In the genomic region with DNA sequence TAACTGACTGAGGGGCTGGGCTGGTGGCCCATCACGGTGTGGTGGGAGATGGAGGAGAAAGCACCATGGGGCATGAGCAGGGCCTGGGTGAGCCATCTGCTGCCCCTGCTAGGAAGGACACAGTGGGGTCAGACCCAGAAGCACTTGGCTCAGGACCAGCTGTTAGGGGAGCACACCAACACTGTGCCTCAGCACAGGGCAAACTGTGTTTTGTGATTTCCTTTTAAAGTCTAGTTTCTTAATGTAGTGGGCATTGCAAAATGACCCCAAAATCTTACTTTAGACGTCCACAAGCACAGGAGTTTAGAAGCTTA, we compare ENCODE assay signal across 20 cellular contexts. TPM values are rescaled to one million over a fixed set of nuclear protein-coding genes. Genes with fewer than 3 reads are reported as not detected.
DNase-seq lines count a peak whose midpoint lies in the region; ATAC-seq and TF ChIP-seq lines count a peak whose summit lies in the region.
"Had no signal": no experiment of that assay in that cellular context is flagged by ENCODE, and none has a peak within 500 bp of the region (broad histone marks: within the 10 kb centered on the region; RNA-seq: fewer than 3 reads in every experiment).

No MANE protein-coding gene starts in this region.

- peaks cover 50% of the 10 kb centered on the region for H3K36me3 Mint-ChIP-seq in activated CD4-positive, alpha-beta T cell treated with anti-CD3 and anti-CD28 coated beads, Interleukin-2, amount 10 ng/mL, durations not matched to agents 7 days and 5 days (ENCODE audit: low read depth)
- H3K36me3 Mint-ChIP-seq in CD4-positive, alpha-beta memory T cell, result peaks cover 10 to 16% of the 10 kb centered on the region in 2 donors
- H3K36me3 Mint-ChIP-seq in T-cell, result peaks cover 21% of the 10 kb centered on the region
- H3K36me3 Mint-ChIP-seq in naive thymus-derived CD4-positive, alpha-beta T cell, result peaks cover 7 to 31% (median 17%) of the 10 kb centered on the region in 5 donors

- ATAC-seq in T-cell (replicated peaks in 1 of 4), result peak in 3 of 4 experiments; percentile 20 to 37 (median 22)
- ATAC-seq in naive thymus-derived CD4-positive, alpha-beta T cell, result peak; percentile 29

- peak overlapping the region; percentile 13 for H3K27ac ChIP-seq in CD4-positive, alpha-beta memory T cell (ENCODE audit: low read depth, low read length)
- H3K27ac ChIP-seq in naive thymus-derived CD4-positive, alpha-beta T cell (ENCODE audit: low read depth, low read length), result no peak overlapping the region
- H3K27ac ChIP-seq in testis, result no peak overlapping the region
- H3K27ac ChIP-seq: prostate gland, uterus had no signal

- H3K4me3 Mint-ChIP-seq in activated CD4-positive, alpha-beta T cell treated with anti-CD3 and anti-CD28 coated beads, Interleukin-2, amount 10 ng/mL, durations not matched to agents 7 days and 5 days, result no peak overlapping the region
- H3K4me3 Mint-ChIP-seq in CD4-positive, alpha-beta memory T cell, result peak overlapping the region; percentile 32 to 80 (median 74)
- peak overlapping the region; percentile 9 to 55 (median 40) for H3K4me3 Mint-ChIP-seq in T-cell
- H3K4me3 Mint-ChIP-seq in naive thymus-derived CD4-positive, alpha-beta T cell, result peak overlapping the region in 2 of 10 donors; percentile 18 to 43
- H3K4me3 Mint-ChIP-seq: CD14-positive monocyte had no signal

- no peak overlapping the region for H3K4me3 ChIP-seq in CD4-positive, alpha-beta memory T cell (ENCODE audit: low read length in 2 of 2)
- H3K4me3 ChIP-seq in naive thymus-derived CD4-positive, alpha-beta T cell (ENCODE audit: low read length), result no peak overlapping the region
- H3K4me3 ChIP-seq in testis, result no peak overlapping the region
- H3K4me3 ChIP-seq: HAP-1, prostate gland, uterus had no signal

- POLR2A ChIA-PET in activated CD4-positive, alpha-beta T cell treated with anti-CD3 and anti-CD28 coated beads, Interleukin-2, amount 10 ng/mL, durations not matched to agents 7 days and 5 days (lab: Charles Lee), result no interaction called here
- POLR2A ChIA-PET in CD4-positive, alpha-beta memory T cell (lab: Charles Lee; ENCODE audit: partially characterized antibody), result no interaction called here
- POLR2A ChIA-PET in T-cell (lab: Charles Lee), result no interaction called here
- POLR2A ChIA-PET in naive thymus-derived CD4-positive, alpha-beta T cell (lab: Charles Lee), result no interaction called here

- intact Hi-C loops in CD4-positive, alpha-beta memory T cell (cut with micrococcal nuclease), result loop anchor here (2.0 kb wide), 1 partner anchor 41 kb away; the partner anchor contains the start of gene NCAPG2
- intact Hi-C loops in naive thymus-derived CD4-positive, alpha-beta T cell (cut with micrococcal nuclease), result no loop called here
- intact Hi-C loops in testis (cut with DNase I; ENCODE audit: low total_unique reads), result no loop called here

- H3K36me3 ChIP-seq in CD4-positive, alpha-beta memory T cell (ENCODE audit: insufficient read depth, low read length), result no peaks in the 10 kb centered on the region
- H3K36me3 ChIP-seq in naive thymus-derived CD4-positive, alpha-beta T cell (ENCODE audit: control insufficient read depth in 2 of 3, insufficient read depth in 3 of 3, low read length in 3 of 3), result peaks cover 0 to 7% (median 0%) of the 10 kb centered on the region in 3 experiments
- no peaks in the 10 kb centered on the region for H3K36me3 ChIP-seq in testis (ENCODE audit: low read depth, missing control alignments)
- H3K36me3 ChIP-seq: prostate gland, uterus had no signal

- no peaks in the 10 kb centered on the region for H3K27me3 Mint-ChIP-seq in activated CD4-positive, alpha-beta T cell treated with anti-CD3 and anti-CD28 coated beads, Interleukin-2, amount 10 ng/mL, durations not matched to agents 7 days and 5 days
- H3K27me3 Mint-ChIP-seq in CD4-positive, alpha-beta memory T cell, result no peaks in the 10 kb centered on the region
- no peaks in the 10 kb centered on the region for H3K27me3 Mint-ChIP-seq in T-cell
- no peaks in the 10 kb centered on the region for H3K27me3 Mint-ChIP-seq in naive thymus-derived CD4-positive, alpha-beta T cell

- CTCF ChIA-PET in activated CD4-positive, alpha-beta T cell treated with anti-CD3 and anti-CD28 coated beads, Interleukin-2, amount 10 ng/mL, durations not matched to agents 7 days and 5 days (lab: Charles Lee), result no interaction called here
- CTCF ChIA-PET in CD4-positive, alpha-beta memory T cell (lab: Charles Lee; ENCODE audit: partially characterized antibody), result interaction anchor here (1.6 kb wide), 1 partner anchor 12 kb away, joined by 3 read pairs; no protein-coding TSS in a partner anchor
- CTCF ChIA-PET in T-cell (lab: Charles Lee), result no interaction called here
- CTCF ChIA-PET in naive thymus-derived CD4-positive, alpha-beta T cell (lab: Charles Lee), result no interaction called here

- no peak for TF ChIP-seq CTCF in testis (IDR thresholded peaks at IDR 0.05)

- no peaks in the 10 kb centered on the region for H3K27me3 ChIP-seq in CD4-positive, alpha-beta memory T cell (ENCODE audit: insufficient read depth, low read length)
- no peaks in the 10 kb centered on the region for H3K27me3 ChIP-seq in naive thymus-derived CD4-positive, alpha-beta T cell (ENCODE audit: control insufficient read depth in 2 of 2, insufficient read depth in 2 of 2, low read length in 2 of 2)
- H3K27me3 ChIP-seq in testis, result no peaks in the 10 kb centered on the region
- H3K27me3 ChIP-seq: uterus had no signal

- H3K27ac Mint-ChIP-seq in activated CD4-positive, alpha-beta T cell treated with anti-CD3 and anti-CD28 coated beads, Interleukin-2, amount 10 ng/mL, durations not matched to agents 7 days and 5 days, result peak overlapping the region; percentile 72
- peak overlapping the region; percentile 61 to 89 (median 84) for H3K27ac Mint-ChIP-seq in CD4-positive, alpha-beta memory T cell
- H3K27ac Mint-ChIP-seq in T-cell, result peak overlapping the region; percentile 87 to 89
- H3K27ac Mint-ChIP-seq in naive thymus-derived CD4-positive, alpha-beta T cell, result peak overlapping the region in 5 of 9 donors; percentile 4 to 75 (median 53)

- H3K9me3 Mint-ChIP-seq in activated CD4-positive, alpha-beta T cell treated with anti-CD3 and anti-CD28 coated beads, Interleukin-2, amount 10 ng/mL, durations not matched to agents 7 days and 5 days, result no peaks in the 10 kb centered on the region
- H3K9me3 Mint-ChIP-seq in CD4-positive, alpha-beta memory T cell, result peaks cover 0 to 2% (median 0%) of the 10 kb centered on the region in 8 donors
- no peaks in the 10 kb centered on the region for H3K9me3 Mint-ChIP-seq in T-cell
- H3K9me3 Mint-ChIP-seq in naive thymus-derived CD4-positive, alpha-beta T cell, result no peaks in the 10 kb centered on the region

- H3K4me1 ChIP-seq in CD4-positive, alpha-beta memory T cell (ENCODE audit: insufficient read depth, low read length), result peaks cover 8% of the 10 kb centered on the region
- peaks cover 0 to 5% of the 10 kb centered on the region in 2 donors for H3K4me1 ChIP-seq in naive thymus-derived CD4-positive, alpha-beta T cell (ENCODE audit: control insufficient read depth in 2 of 2, insufficient read depth in 2 of 2, low read length in 2 of 2)
- no peaks in the 10 kb centered on the region for H3K4me1 ChIP-seq in testis
- H3K4me1 ChIP-seq: prostate gland, uterus had no signal

- TF ChIP-seq POLR2A in testis (IDR thresholded peaks at IDR 0.05), result no peak

- DNase-seq in activated CD4-positive, alpha-beta T cell treated with anti-CD3 and anti-CD28 coated beads, Interleukin-2, amount 10 ng/mL, durations not matched to agents 7 days and 5 days, result no peak
- no peak for DNase-seq in activated CD4-positive, alpha-beta T cell treated with anti-CD3 and anti-CD28 coated beads for 48 hours
- no peak for DNase-seq in CD4-positive, alpha-beta memory T cell
- DNase-seq in T-cell (no peak), NOMO-1 (lab: John Stamatoyannopoulos, UW; ENCODE audit: unreplicated experiment in 2 of 2) (no peak), testis (no peak), NCI-H510A (lab: John Stamatoyannopoulos, UW) (no peak)
- no peak for DNase-seq in naive thymus-derived CD4-positive, alpha-beta T cell
- DNase-seq: activated CD4-positive, CD25-positive, alpha-beta regulatory T cell treated with anti-CD3 and anti-CD28 coated beads, Interleukin-2, amount 50 U/mL, for 72 hours; activated T-cell treated with anti-CD3 and anti-CD28 coated beads for 4 hours; dermis blood vessel endothelial cell; DMS79; mesendoderm; NCI-H1417 treated with DMSO at 0.1 percent for 48 hours; small intestine; stimulated activated CD4-positive, alpha-beta T cell treated with anti-CD3 and anti-CD28 coated beads, Interleukin-4, amount 100 ng/mL, for 1 hour; uterus had no signal

- H3K4me1 Mint-ChIP-seq in activated CD4-positive, alpha-beta T cell treated with anti-CD3 and anti-CD28 coated beads, Interleukin-2, amount 10 ng/mL, durations not matched to agents 7 days and 5 days, result peaks cover 14% of the 10 kb centered on the region
- H3K4me1 Mint-ChIP-seq in CD4-positive, alpha-beta memory T cell, result peaks cover 5 to 22% (median 13%) of the 10 kb centered on the region in 4 donors
- peaks cover 0 to 14% (median 6%) of the 10 kb centered on the region in 3 donors for H3K4me1 Mint-ChIP-seq in T-cell
- H3K4me1 Mint-ChIP-seq in naive thymus-derived CD4-positive, alpha-beta T cell, result peaks cover 0 to 11% (median 0%) of the 10 kb centered on the region in 7 donors
- H3K4me1 Mint-ChIP-seq: CD14-positive monocyte had no signal

- no peaks in the 10 kb centered on the region for H3K9me3 ChIP-seq in CD4-positive, alpha-beta memory T cell (ENCODE audit: control insufficient read depth in 1 of 2, low read length in 2 of 2)
- no peaks in the 10 kb centered on the region for H3K9me3 ChIP-seq in naive thymus-derived CD4-positive, alpha-beta T cell (ENCODE audit: control insufficient read depth in 2 of 3, low read length in 3 of 3)
- H3K9me3 ChIP-seq in testis, result no peaks in the 10 kb centered on the region
- H3K9me3 ChIP-seq: HAP-1, prostate gland, uterus had no signal

- 94 to 96% methylated on average over 2 of the region's 2 CpGs for WGBS in testis, 2 donors

RNA-seq across cellular contexts. Expression of gene NCAPG2, which starts 41.2 kb away (rescaled TPM):
- total RNA-seq in activated CD4-positive, alpha-beta T cell treated with anti-CD3 and anti-CD28 coated beads, Interleukin-2, amount 10 ng/mL, durations not matched to agents 7 days and 5 days, result 100 to 1,000 TPM; 139 to 173 TPM
- total RNA-seq in CD4-positive, alpha-beta memory T cell, result 10 to 100 TPM; 15.0 to 17.9 TPM
- 10 to 100 TPM in 1 of 2 donors, 1 to 10 TPM in 1; 7.2 to 12.9 TPM for polyA plus RNA-seq in CD4-positive, alpha-beta memory T cell
- total RNA-seq in T-cell (10 to 100 TPM in 3 of 5 donors, 1 to 10 TPM in 2; 6.2 to 14.7 (median 11.9) TPM), testis (10 to 100 TPM; 30.2 to 34.0 TPM)
- total RNA-seq in naive thymus-derived CD4-positive, alpha-beta T cell, result 10 to 100 TPM in 1 of 5 experiments, 1 to 10 TPM in 4; 6.0 to 88.7 (median 8.8) TPM
- 1 to 10 TPM; 1.3 to 2.4 TPM for polyA plus RNA-seq in naive thymus-derived CD4-positive, alpha-beta T cell
- polyA plus RNA-seq in testis (ENCODE audit: insufficient read depth, low read depth, low replicate concordance), result 53.9 TPM
